9 cellular contexts compared by ENCODE assay signal in the genomic region with DNA sequence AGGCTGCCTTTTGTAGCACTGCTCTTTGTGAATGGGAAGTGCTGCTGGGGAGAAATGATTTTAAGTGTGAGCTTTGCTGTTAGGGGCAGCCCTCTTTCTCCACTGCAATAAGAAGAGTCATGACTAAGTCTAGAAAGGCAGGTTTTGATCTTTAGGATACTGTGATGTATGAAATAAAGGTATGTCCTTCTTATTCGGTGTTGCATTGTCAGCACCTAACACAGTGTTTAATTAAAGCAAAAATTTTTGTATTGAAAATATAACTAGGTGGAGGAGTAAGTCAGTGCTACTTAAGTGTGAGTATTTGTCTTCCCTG.
DNase-seq lines count a peak whose midpoint lies in the region; ATAC-seq, FAIRE-seq and TF ChIP-seq lines count a peak whose summit lies in the region.
"Had no signal": no experiment of that assay in that cellular context is flagged by ENCODE, and none has a peak within 500 bp of the region (broad histone marks: within the 10 kb centered on the region; RNA-seq: fewer than 3 reads in every experiment).

No MANE protein-coding gene starts in this region.

- no peak for TF ChIP-seq POLR2A in HCT116 (IDR thresholded peaks at IDR 0.05; ENCODE audit: borderline replicate concordance, extremely low read depth, insufficient read depth, insufficient read length)
- no peak for TF ChIP-seq POLR2A in body of pancreas (IDR thresholded peaks at IDR 0.05)
- no peak for TF ChIP-seq POLR2A in H54 (IDR thresholded peaks at IDR 0.05; ENCODE audit: low read depth, low read length)
- no peak for TF ChIP-seq POLR2A in tibial nerve (IDR thresholded peaks at IDR 0.05)

- POLR2A ChIA-PET in AG04450 (lab: Yijun Ruan, JAX) = interaction anchor here (1.5 kb wide), 1 partner anchor 15 kb away, joined by 5 read pairs; no protein-coding TSS in a partner anchor
- POLR2A ChIA-PET in HCT116 (lab: Charles Lee) = no interaction called here

- no peak overlapping the region for H2AFZ ChIP-seq in HCT116 (ENCODE audit: low read depth, low read length, poor library complexity, severe bottlenecking)

- TF ChIP-seq CTCF in AG04450 (IDR thresholded peaks at IDR 0.05; ENCODE audit: low read depth, low read length) = no peak
- TF ChIP-seq CTCF in HCT116 (IDR thresholded peaks at IDR 0.05 in 2 of 3, conservative IDR thresholded peaks at IDR 0.05 in 1 of 3; ENCODE audit: borderline replicate concordance in 1 of 3, insufficient read depth in 1 of 3, low read depth in 2 of 3, low read length in 2 of 3) = no peak
- no peak for TF ChIP-seq CTCF in body of pancreas (IDR thresholded peaks at IDR 0.05)
- no peak for TF ChIP-seq CTCF in neutrophil (IDR thresholded peaks at IDR 0.05)
- TF ChIP-seq CTCF in tibial nerve (IDR thresholded peaks at IDR 0.05) = no peak
- TF ChIP-seq CTCF in D721Med (IDR thresholded peaks at IDR 0.05; ENCODE audit: insufficient read depth, missing control alignments) = no peak

- H3K27me3 ChIP-seq in AG04450 (ENCODE audit: control insufficient read depth, insufficient read depth, low read length) (no peaks in the 10 kb centered on the region), HCT116 (ENCODE audit: insufficient read depth, low read length) (no peaks in the 10 kb centered on the region), body of pancreas (no peaks in the 10 kb centered on the region), neutrophil (no peaks in the 10 kb centered on the region), tibial nerve (no peaks in the 10 kb centered on the region)

- TF ChIP-seq RAD21 in HCT116 (IDR thresholded peaks at IDR 0.05; ENCODE audit: low read depth) = no peak

- CTCF ChIA-PET in AG04450 (lab: Charles Lee) = interaction anchor here (1.4 kb wide), 1 partner anchor 302 kb away, joined by 4 read pairs; no protein-coding TSS in a partner anchor
- CTCF ChIA-PET in HCT116 (lab: Charles Lee) = no interaction called here

- no peaks in the 10 kb centered on the region for H3K79me2 ChIP-seq in HCT116 (ENCODE audit: insufficient read depth, low read length)

- 29% methylated on average over 1 of the region's 1 CpG for WGBS in body of pancreas, 2 donors
- WGBS in tibial nerve, 2 donors = 90 to 91% methylated on average over 1 of the region's 1 CpG

- no peak for DNase-seq in AG04450 (ENCODE audit: low read depth, low spot score)
- no peak for DNase-seq in HCT116 (ENCODE audit: low read depth, low spot score)
- no peak for DNase-seq in body of pancreas
- DNase-seq in NCI-H748 treated with DMSO at 0.1 percent for 48 hours (lab: John Stamatoyannopoulos, UW) = no peak
- DNase-seq in H54 (ENCODE audit: insufficient read length, low spot score) = no peak
- no peak for DNase-seq in tibial nerve (ENCODE audit: low spot score in 2 of 2)
- DNase-seq in D721Med (ENCODE audit: insufficient read length, low spot score) = no peak
- DNase-seq: stimulated activated naive CD4-positive, alpha-beta T cell treated with Interleukin-2 at 50 U/mL for 16 hours had no signal

- no peak for ATAC-seq in HCT116
- no peak for ATAC-seq in body of pancreas

- no peak overlapping the region for H3K9ac ChIP-seq in HCT116 (ENCODE audit: low read length)

- no peaks in the 10 kb centered on the region for H3K36me3 ChIP-seq in HCT116 (ENCODE audit: control insufficient read depth in 1 of 2, insufficient read depth in 2 of 2, low read length in 2 of 2)
- H3K36me3 ChIP-seq in body of pancreas (replicated peaks in 1 of 2; ENCODE audit: insufficient read depth in 1 of 2, low read depth in 2 of 2) = no peaks in the 10 kb centered on the region
- no peaks in the 10 kb centered on the region for H3K36me3 ChIP-seq in neutrophil
- peaks cover 0 to 5% (median 0%) of the 10 kb centered on the region in 3 donors for H3K36me3 ChIP-seq in tibial nerve

- BruUV-seq in HCT116 (replicated peaks; lab: Mats Ljungman, UMichigan) = no TSS peak

- FAIRE-seq in H54 (lab: Jason Lieb, UNC) = no peak
- FAIRE-seq in D721Med (lab: Jason Lieb, UNC) = no peak

- H3K4me1 ChIP-seq in HCT116 (ENCODE audit: control insufficient read depth in 1 of 2, insufficient read depth in 2 of 2, low read length in 2 of 2) = peaks cover 33 to 34% of the 10 kb centered on the region in 2 experiments
- H3K4me1 ChIP-seq in body of pancreas = peaks cover 71% of the 10 kb centered on the region
- peaks cover 53 to 71% of the 10 kb centered on the region in 2 experiments for H3K4me1 ChIP-seq in neutrophil (ENCODE audit: control insufficient read depth in 1 of 2, insufficient read depth in 1 of 2, low read depth in 1 of 2, low read length in 1 of 2)
- H3K4me1 ChIP-seq in tibial nerve = peaks cover 0 to 43% (median 12%) of the 10 kb centered on the region in 4 donors

- intact Hi-C loops in HCT116 (cut with micrococcal nuclease) (loop anchor here (10.0 kb wide), 1 partner anchor 304 kb away; no protein-coding TSS in a partner anchor), body of pancreas (cut with DNase I) (no loop called here)

- H4K20me1 ChIP-seq in HCT116 (ENCODE audit: insufficient read depth) = no peaks in the 10 kb centered on the region

- no peak for TF ChIP-seq EP300 in tibial nerve (IDR thresholded peaks at IDR 0.05)

- H3K4me2 ChIP-seq in HCT116 (ENCODE audit: low read length) = no peak overlapping the region

- RAD21 ChIA-PET in HCT116 (lab: Charles Lee; ENCODE audit: low non-redundant PET in 1 of 2, low total read pairs in 2 of 2, uncharacterized antibody in 2 of 2, unreplicated experiment in 2 of 2) = no interaction called here

- H3K4me3 ChIP-seq in AG04450 (ENCODE audit: low read depth, low read length) (no peak overlapping the region), HCT116 (replicated peaks in 1 of 2; ENCODE audit: low read depth in 1 of 2, low read length in 2 of 2) (no peak overlapping the region), body of pancreas (no peak overlapping the region), neutrophil (ENCODE audit: low read depth in 1 of 2, low read length in 1 of 2) (no peak overlapping the region), tibial nerve (no peak overlapping the region)

- no peaks in the 10 kb centered on the region for H3K9me2 ChIP-seq in HCT116 (ENCODE audit: insufficient read depth)

- peak overlapping the region; percentile 54 for H3K27ac ChIP-seq in AG04450 (ENCODE audit: low read depth, low read length)
- no peak overlapping the region for H3K27ac ChIP-seq in HCT116 (ENCODE audit: low read depth, low read length)
- H3K27ac ChIP-seq in body of pancreas = peak overlapping the region; percentile 81 to 90 (median 84)
- H3K27ac ChIP-seq in neutrophil = peak overlapping the region; percentile 79
- peak overlapping the region in 1 of 4 donors; percentile 57 for H3K27ac ChIP-seq in tibial nerve

- no peaks in the 10 kb centered on the region; the same call in 1 of the 2 replicates for H3K9me3 ChIP-seq in AG04450 (ENCODE audit: control insufficient read depth, insufficient read depth, low read length)
- no peaks in the 10 kb centered on the region for H3K9me3 ChIP-seq in HCT116 (ENCODE audit: control insufficient read depth in 1 of 2, insufficient read depth in 1 of 2, low read depth in 1 of 2, low read length in 2 of 2)
- no peaks in the 10 kb centered on the region for H3K9me3 ChIP-seq in body of pancreas
- H3K9me3 ChIP-seq in neutrophil = no peaks in the 10 kb centered on the region
- H3K9me3 ChIP-seq in tibial nerve = no peaks in the 10 kb centered on the region

TF ChIP-seq in HCT116, 20 proteins besides CTCF, POLR2A, EP300 and RAD21:
- TF ChIP-seq JUND (IDR thresholded peaks at IDR 0.05) (peak; percentile 3; the same call in 1 of the 2 replicates), TCF7L2 (IDR thresholded peaks at IDR 0.05; ENCODE audit: borderline replicate concordance, extremely low read depth, insufficient read depth, insufficient read length) (no peak), EGR1 (IDR thresholded peaks at IDR 0.05; ENCODE audit: low read depth) (no peak)
